15 cellular contexts compared by ENCODE assay signal in genomic region chrX:12237131-12237530, GRCh38.
"Had no signal": no experiment of that assay in that cellular context is flagged by ENCODE, and none has a peak within 500 bp of the region (broad histone marks: within the 10 kb centered on the region; RNA-seq: fewer than 3 reads in every experiment).

No MANE protein-coding gene starts in this region.

- H3K27me3 ChIP-seq: hepatocyte, right atrium auricular region, spleen, testis, vagina had no signal

- H3K4me3 ChIP-seq: coronary artery, hepatocyte, psoas muscle, right atrium auricular region, spleen, testis, vagina had no signal

- H3K4me1 ChIP-seq: psoas muscle, right atrium auricular region, spleen, testis, vagina had no signal

- H3K9me3 ChIP-seq: psoas muscle, right atrium auricular region, spleen, testis, vagina had no signal

- H3K27ac ChIP-seq: coronary artery, hepatocyte, psoas muscle, right atrium auricular region, spleen, testis, vagina had no signal

- H3K36me3 ChIP-seq: right atrium auricular region, spleen, vagina had no signal

- DNase-seq: activated T-cell treated with anti-CD3 and anti-CD28 coated beads, Interleukin-2, amount 50 U/mL, for 1 hour; aorta; glutamatergic neuron; immature natural killer cell; left ventricle myocardium superior; psoas muscle; spleen; stimulated activated CD4-positive, alpha-beta T cell treated with anti-CD3 and anti-CD28 coated beads, Interleukin-4, amount 100 ng/mL, for 1 hour; stimulated activated naive CD4-positive, alpha-beta T cell; T-helper 9 cell; testis had no signal
